8 cellular contexts compared by ENCODE assay signal in genomic region chr5:61907995-61908394, GRCh38.
"Had no signal": no experiment of that assay in that cellular context is flagged by ENCODE, and none has a peak within 500 bp of the region (broad histone marks: within the 10 kb centered on the region; RNA-seq: fewer than 3 reads in every experiment).

No MANE protein-coding gene starts in this region.

- ATAC-seq: HepG2 had no signal

- H3K27ac ChIP-seq: HL-60, KMS-11 had no signal

- H3K4me2 ChIP-seq: KMS-11 had no signal

- H3K9ac ChIP-seq: KMS-11 had no signal

- H3K4me3 Mint-ChIP-seq: IgD-negative memory B cell had no signal

- H3K27ac Mint-ChIP-seq: IgD-negative memory B cell had no signal

- H3K27me3 Mint-ChIP-seq: IgD-negative memory B cell had no signal

- FAIRE-seq: HepG2, HTR-8/SVneo had no signal

- H3K36me3 Mint-ChIP-seq: IgD-negative memory B cell had no signal

- DNase-seq: IMR-90, KBM-7, KG1 had no signal
